ENCODE assay signal across 8 cellular contexts in the genomic region with DNA sequence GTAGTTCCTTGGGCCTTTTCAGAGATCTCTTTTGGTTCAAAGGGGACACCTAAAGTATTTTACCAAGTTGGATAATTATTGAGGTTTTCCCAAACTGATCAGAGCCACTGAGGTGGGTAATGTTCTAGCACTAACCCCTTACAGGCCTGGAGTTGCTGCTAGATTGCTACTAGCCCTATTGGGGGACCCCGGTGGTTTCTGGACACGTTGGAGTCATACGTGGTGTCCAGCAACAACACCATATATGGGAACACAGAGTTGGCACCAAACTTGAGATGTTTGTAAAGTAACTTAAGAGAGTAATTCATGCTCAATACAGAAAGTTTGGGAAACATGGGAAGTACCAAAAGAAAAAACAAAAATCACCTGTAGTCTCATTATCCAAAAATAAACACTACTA. TPM values are rescaled to one million over a fixed set of nuclear protein-coding genes. Genes with fewer than 3 reads are reported as not detected.
DNase-seq lines count a peak whose midpoint lies in the region; ATAC-seq and TF ChIP-seq lines count a peak whose summit lies in the region.

No MANE protein-coding gene starts in this region.

- H3K9me3 ChIP-seq in heart left ventricle (no peaks in the 10 kb centered on the region), subcutaneous abdominal adipose tissue (ENCODE audit: control insufficient read depth in 5 of 5, low read length in 5 of 5) (no peaks in the 10 kb centered on the region)

- TF ChIP-seq CTCF in heart left ventricle (IDR thresholded peaks at IDR 0.05) (no peak), astrocyte of the spinal cord (IDR thresholded peaks at IDR 0.05; ENCODE audit: low read depth, low read length) (no peak)

- intact Hi-C loops in heart left ventricle (cut with DNase I): loop anchor here in 4 of 10 donors (1.0 to 10.0 kb wide), 5 partner anchors 63 to 135 kb away; a partner anchor contains a TSS
- intact Hi-C loops in Right ventricle myocardium inferior (cut with DNase I): loop anchor here (1.0 to 2.0 kb wide), 2 partner anchors 65 to 69 kb away; a partner anchor contains a TSS

- TF ChIP-seq POLR2A in heart left ventricle (IDR thresholded peaks at IDR 0.05): no peak

- peaks cover 0 to 17% (median 9%) of the 10 kb centered on the region in 12 donors for H3K4me1 ChIP-seq in heart left ventricle
- peaks cover 0 to 19% (median 9%) of the 10 kb centered on the region in 5 donors for H3K4me1 ChIP-seq in subcutaneous abdominal adipose tissue (ENCODE audit: control insufficient read depth in 5 of 5, insufficient read depth in 5 of 5, low read length in 5 of 5)

- ATAC-seq in heart left ventricle: peak in 1 of 4 donors; percentile 7
- ATAC-seq in Right ventricle myocardium inferior: no peak
- no peak for ATAC-seq in HG02981 (IDR thresholded peaks at IDR 0.05; ENCODE audit: unreplicated experiment)

- H3K4me3 ChIP-seq in heart left ventricle: peak overlapping the region; percentile 45 to 98 (median 80)
- peak overlapping the region; percentile 87 for H3K4me3 ChIP-seq in astrocyte of the spinal cord (ENCODE audit: low read depth, low read length)
- peak overlapping the region; percentile 67 to 93 (median 86) for H3K4me3 ChIP-seq in subcutaneous abdominal adipose tissue (ENCODE audit: low read depth in 1 of 5, low read length in 5 of 5)

- H3K9ac ChIP-seq in subcutaneous abdominal adipose tissue (ENCODE audit: low read length in 5 of 5): peak overlapping the region; percentile 63 to 89 (median 76)

- 8 to 22% (median 17%) methylated on average over 3 of the region's 3 CpGs for WGBS in heart left ventricle, 4 donors

- H3K27ac ChIP-seq in heart left ventricle: peak overlapping the region in 11 of 12 donors; percentile 65 to 100 (median 97)
- H3K27ac ChIP-seq in layer of hippocampus (ENCODE audit: low read depth, low read length): peak overlapping the region; percentile 58
- H3K27ac ChIP-seq in subcutaneous abdominal adipose tissue (ENCODE audit: low read depth, low read length): peak overlapping the region; percentile 77

- peaks cover 0 to 3% (median under 1%) of the 10 kb centered on the region in 9 donors for H3K36me3 ChIP-seq in heart left ventricle
- H3K36me3 ChIP-seq in subcutaneous abdominal adipose tissue (ENCODE audit: control insufficient read depth in 5 of 5, insufficient read depth in 5 of 5, low read length in 5 of 5): no peaks in the 10 kb centered on the region

- H3K27me3 ChIP-seq in heart left ventricle (no peaks in the 10 kb centered on the region), layer of hippocampus (ENCODE audit: control insufficient read depth, insufficient read depth, low read length) (no peaks in the 10 kb centered on the region), subcutaneous abdominal adipose tissue (ENCODE audit: control insufficient read depth in 5 of 5, insufficient read depth in 4 of 5, low read length in 5 of 5) (no peaks in the 10 kb centered on the region)

- no peak for DNase-seq in heart left ventricle
- DNase-seq in Right ventricle myocardium inferior (ENCODE audit: missing footprints): no peak
- DNase-seq in astrocyte of the spinal cord (ENCODE audit: low read depth, low spot score): peak; percentile 63
- DNase-seq in DMS53 treated with DMSO at 0.1 percent for 48 hours (lab: John Stamatoyannopoulos, UW; ENCODE audit: unreplicated experiment): no peak
- no peak for DNase-seq in NCI-H2107 treated with DMSO at 0.1 percent for 48 hours (lab: John Stamatoyannopoulos, UW; ENCODE audit: unreplicated experiment)

- in situ Hi-C loops in astrocyte of the spinal cord (cut with HindIII; ENCODE audit: low sequenced_read_pairs): no loop called here

RNA-seq across cellular contexts. Expression of a gene that starts 0.6 kb away (rescaled TPM):
- total RNA-seq in heart left ventricle (1 to 10 TPM; 2.1 to 8.9 (median 4.0) TPM), Right ventricle myocardium inferior (3.0 TPM)
- 1 to 10 TPM; 3.5 to 5.1 TPM for polyA plus RNA-seq in heart left ventricle

RNA-seq across cellular contexts. Expression of a gene that starts 0.7 kb away (rescaled TPM):
- total RNA-seq in heart left ventricle (10 to 100 TPM in 1 of 9 donors, 1 to 10 TPM in 8; 5.5 to 12.3 (median 6.8) TPM), Right ventricle myocardium inferior (6.2 TPM)
- polyA plus RNA-seq in heart left ventricle: 1 to 10 TPM; 4.7 to 5.8 TPM
